ENCODE assay signal across 8 cellular contexts in the genomic region with DNA sequence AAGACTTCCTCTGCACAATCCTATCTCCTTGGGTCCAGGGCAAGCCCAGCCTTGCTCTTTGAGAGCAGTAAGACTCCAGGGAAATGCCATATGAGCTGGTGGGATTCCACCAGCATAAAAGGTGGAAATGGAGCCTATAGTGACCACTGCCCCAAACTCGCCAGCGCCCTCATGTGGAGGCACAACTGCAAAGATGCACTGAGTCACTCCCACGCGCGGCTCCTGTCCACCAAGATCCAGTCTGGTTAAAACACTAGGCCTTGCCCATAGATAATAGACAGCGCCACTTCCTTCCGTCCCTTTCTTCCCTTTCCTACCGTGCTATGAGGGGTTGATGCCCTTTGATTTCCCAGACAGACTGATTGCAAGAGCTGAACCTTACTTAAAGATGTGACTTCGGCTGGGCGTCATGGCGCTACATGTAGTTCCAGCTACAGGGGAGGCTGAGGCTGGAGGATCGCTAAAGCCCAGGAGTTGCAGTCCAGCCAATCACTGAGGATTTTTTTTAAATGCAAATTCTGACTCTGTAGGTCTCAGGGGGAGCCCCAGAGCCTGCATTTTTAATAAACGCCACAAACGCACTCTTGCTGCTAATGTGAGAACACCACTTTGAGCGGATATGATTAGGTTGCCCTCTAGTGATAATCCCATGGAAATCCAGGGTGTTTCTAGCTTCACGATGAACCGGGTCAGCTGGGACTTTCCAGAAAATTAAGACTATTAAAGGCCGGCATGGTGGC.
DNase-seq lines count a peak whose midpoint lies in the region; ATAC-seq, FAIRE-seq and TF ChIP-seq lines count a peak whose summit lies in the region.

No MANE protein-coding gene starts in this region.

- ATAC-seq in naive thymus-derived CD4-positive, alpha-beta T cell = peak; percentile 34
- no peak for ATAC-seq in GM21381 (IDR thresholded peaks at IDR 0.05; ENCODE audit: unreplicated experiment)

- CTCF ChIA-PET in naive thymus-derived CD4-positive, alpha-beta T cell (lab: Charles Lee) = interaction anchor here (0.6 to 0.7 kb wide), 3 partner anchors 134 to 813 kb away, joined by 3 to 4 read pairs (median 3); no protein-coding TSS in a partner anchor

- no peak overlapping the region for H3K4me3 ChIP-seq in dorsolateral prefrontal cortex
- no peak overlapping the region for H3K4me3 ChIP-seq in naive thymus-derived CD4-positive, alpha-beta T cell (ENCODE audit: low read length)

- H3K36me3 Mint-ChIP-seq in naive thymus-derived CD4-positive, alpha-beta T cell = no peaks in the 10 kb centered on the region
- no peaks in the 10 kb centered on the region for H3K36me3 Mint-ChIP-seq in activated T-helper 2 cell treated with anti-CD3 and anti-CD28 coated beads, Interferon-gamma antibody, Interleukin-2, Interleukin-4, amounts not matched to agents 10 μg/mL and 5 μg/mL and 100 μg/mL, durations not matched to agents 14 hours and 24 hours and 36 hours (ENCODE audit: low read depth)

- no peak overlapping the region for H3K4me3 Mint-ChIP-seq in naive thymus-derived CD4-positive, alpha-beta T cell
- no peak overlapping the region for H3K4me3 Mint-ChIP-seq in activated T-helper 2 cell treated with anti-CD3 and anti-CD28 coated beads, Interferon-gamma antibody, Interleukin-2, Interleukin-4, amounts not matched to agents 10 μg/mL and 5 μg/mL and 100 μg/mL, durations not matched to agents 14 hours and 24 hours and 36 hours (ENCODE audit: low read depth)

- no peaks in the 10 kb centered on the region for H3K4me1 ChIP-seq in naive thymus-derived CD4-positive, alpha-beta T cell (ENCODE audit: control insufficient read depth in 2 of 2, insufficient read depth in 2 of 2, low read length in 2 of 2)

- peaks cover 0 to 4% (median 3%) of the 10 kb centered on the region in 7 donors for H3K4me1 Mint-ChIP-seq in naive thymus-derived CD4-positive, alpha-beta T cell
- H3K4me1 Mint-ChIP-seq in activated T-helper 2 cell treated with anti-CD3 and anti-CD28 coated beads, Interferon-gamma antibody, Interleukin-2, Interleukin-4, amounts not matched to agents 10 μg/mL and 5 μg/mL and 100 μg/mL, durations not matched to agents 14 hours and 24 hours and 36 hours (ENCODE audit: low read depth) = peaks cover 2% of the 10 kb centered on the region

- no peak overlapping the region for H3K27ac ChIP-seq in dorsolateral prefrontal cortex
- H3K27ac ChIP-seq in naive thymus-derived CD4-positive, alpha-beta T cell (ENCODE audit: low read depth, low read length) = no peak overlapping the region

- peaks cover 0 to 8% (median 0%) of the 10 kb centered on the region in 45 donors for H3K27me3 ChIP-seq in dorsolateral prefrontal cortex
- H3K27me3 ChIP-seq in naive thymus-derived CD4-positive, alpha-beta T cell (ENCODE audit: control insufficient read depth in 2 of 2, insufficient read depth in 2 of 2, low read length in 2 of 2) = no peaks in the 10 kb centered on the region

- peaks cover 0 to 10% (median 0%) of the 10 kb centered on the region in 5 donors for H3K27me3 Mint-ChIP-seq in naive thymus-derived CD4-positive, alpha-beta T cell
- H3K27me3 Mint-ChIP-seq in activated T-helper 2 cell treated with anti-CD3 and anti-CD28 coated beads, Interferon-gamma antibody, Interleukin-2, Interleukin-4, amounts not matched to agents 10 μg/mL and 5 μg/mL and 100 μg/mL, durations not matched to agents 14 hours and 24 hours and 36 hours (ENCODE audit: low read depth) = peaks cover 3% of the 10 kb centered on the region

- peak; percentile 23 for FAIRE-seq in A204.1 (lab: Jason Lieb, UNC)

- intact Hi-C loops in dorsolateral prefrontal cortex (cut with DNase I) = no loop called here
- intact Hi-C loops in naive thymus-derived CD4-positive, alpha-beta T cell (cut with micrococcal nuclease) = no loop called here
- intact Hi-C loops in activated T-helper 2 cell treated with anti-CD3 and anti-CD28 coated beads, Interferon-gamma antibody, Interleukin-2, Interleukin-4, amounts not matched to agents 10 μg/mL and 5 μg/mL and 100 μg/mL, durations not matched to agents 14 hours and 24 hours and 36 hours (cut with micrococcal nuclease) = no loop called here

- TF ChIP-seq CTCF in dorsolateral prefrontal cortex (IDR thresholded peaks at IDR 0.05 in 54 of 56, conservative IDR thresholded peaks at IDR 0.05 in 2 of 56; ENCODE audit: low read depth in 1 of 56, partially characterized antibody in 56 of 56) = peak in 46 of 56 donors; percentile 10 to 62 (median 40)

- no peaks in the 10 kb centered on the region for H3K9me3 ChIP-seq in naive thymus-derived CD4-positive, alpha-beta T cell (ENCODE audit: control insufficient read depth in 2 of 3, low read length in 3 of 3)

- POLR2A ChIA-PET in naive thymus-derived CD4-positive, alpha-beta T cell (lab: Charles Lee) = no interaction called here

- no peaks in the 10 kb centered on the region for H3K36me3 ChIP-seq in naive thymus-derived CD4-positive, alpha-beta T cell (ENCODE audit: control insufficient read depth in 2 of 3, insufficient read depth in 3 of 3, low read length in 3 of 3)

- DNase-seq in ELR (ENCODE audit: low read depth) = peak; percentile 81
- DNase-seq in NCI-H526 treated with DMSO at 0.1 percent for 48 hours (lab: John Stamatoyannopoulos, UW) = peak; percentile 28
- no peak for DNase-seq in dorsolateral prefrontal cortex
- peak in 1 of 9 donors; percentile 3 for DNase-seq in naive thymus-derived CD4-positive, alpha-beta T cell
- no peak for DNase-seq in activated T-helper 2 cell treated with anti-CD3 and anti-CD28 coated beads, Interferon-gamma antibody, Interleukin-2, Interleukin-4, amounts not matched to agents 10 μg/mL and 5 μg/mL and 100 μg/mL, durations not matched to agents 14 hours and 24 hours and 36 hours (ENCODE audit: low spot score)
- no peak for DNase-seq in NCI-H2081 (lab: John Stamatoyannopoulos, UW)

- H3K27ac Mint-ChIP-seq in naive thymus-derived CD4-positive, alpha-beta T cell = peak overlapping the region in 1 of 9 donors; percentile 9
- no peak overlapping the region for H3K27ac Mint-ChIP-seq in activated T-helper 2 cell treated with anti-CD3 and anti-CD28 coated beads, Interferon-gamma antibody, Interleukin-2, Interleukin-4, amounts not matched to agents 10 μg/mL and 5 μg/mL and 100 μg/mL, durations not matched to agents 14 hours and 24 hours and 36 hours

- H3K9me3 Mint-ChIP-seq in naive thymus-derived CD4-positive, alpha-beta T cell = no peaks in the 10 kb centered on the region
- H3K9me3 Mint-ChIP-seq in activated T-helper 2 cell treated with anti-CD3 and anti-CD28 coated beads, Interferon-gamma antibody, Interleukin-2, Interleukin-4, amounts not matched to agents 10 μg/mL and 5 μg/mL and 100 μg/mL, durations not matched to agents 14 hours and 24 hours and 36 hours = no peaks in the 10 kb centered on the region

Comparison
In these comparisons a context has a peak if more than half of its experiments do, and no peak if none do; other contexts are left out.
1. DNase-seq: peak in ELR (single experiment) and NCI-H526 treated with DMSO at 0.1 percent for 48 hours (single experiment); none in dorsolateral prefrontal cortex (0 of 10), activated T-helper 2 cell treated with anti-CD3 and anti-CD28 coated beads, Interferon-gamma antibody, Interleukin-2, Interleukin-4, amounts not matched to agents 10 μg/mL and 5 μg/mL and 100 μg/mL, durations not matched to agents 14 hours and 24 hours and 36 hours (single experiment) and NCI-H2081 (0 of 2).